Comparison of ENCODE assay signal across 21 cellular contexts in the genomic region with DNA sequence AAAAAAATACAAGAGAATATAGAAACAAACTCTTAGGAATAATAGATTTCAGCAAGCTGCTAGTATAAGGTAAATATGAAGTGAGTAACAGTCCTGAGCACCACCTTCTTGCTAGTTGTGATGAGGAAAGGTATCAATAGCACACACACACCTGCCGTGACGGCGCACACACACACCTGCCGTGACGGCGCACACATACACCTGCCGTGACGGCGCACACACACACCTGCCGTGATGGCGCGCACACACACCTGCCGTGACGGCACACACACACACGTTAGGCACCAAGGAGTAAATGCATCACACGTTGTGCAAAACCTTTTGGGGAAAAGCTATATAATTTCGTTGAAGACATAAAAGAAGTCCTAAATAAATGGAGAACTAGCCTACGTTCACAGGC.
"Had no signal": no experiment of that assay in that cellular context is flagged by ENCODE, and none has a peak within 500 bp of the region (broad histone marks: within the 10 kb centered on the region; RNA-seq: fewer than 3 reads in every experiment).

No MANE protein-coding gene starts in this region.

- H3K36me3 Mint-ChIP-seq: activated CD8-positive, alpha-beta memory T cell treated with anti-CD3 and anti-CD28 coated beads, Interleukin-2, amount 10 ng/mL, durations not matched to agents 7 days and 5 days; activated naive CD4-positive, alpha-beta T cell treated with anti-CD3 and anti-CD28 coated beads, Interleukin-2, amount 50 U/mL, for 72 hours had no signal

- ATAC-seq: activated CD8-positive, alpha-beta memory T cell treated with anti-CD3 and anti-CD28 coated beads, Interleukin-2, amount 10 ng/mL, durations not matched to agents 7 days and 5 days; activated naive CD4-positive, alpha-beta T cell treated with anti-CD3 and anti-CD28 coated beads, Interleukin-2, amount 50 U/mL, for 72 hours; WTC11 had no signal

- DNase-seq: activated CD4-positive, alpha-beta T cell treated with anti-CD3 and anti-CD28 coated beads, Interleukin-2, amount 10 ng/mL, durations not matched to agents 24 days and 14 days; activated CD4-positive, alpha-beta T cell treated with anti-CD3 and anti-CD28 coated beads, Interleukin-2, amount 50 U/mL, for 48 hours; activated CD4-positive, CD25-positive, alpha-beta regulatory T cell treated with anti-CD3 and anti-CD28 coated beads, Interleukin-2, amount 50 U/mL, for 72 hours; activated naive CD4-positive, alpha-beta T cell treated with Interleukin-2 at 50 U/mL for 16 hours; activated T-cell treated with anti-CD3 and anti-CD28 coated beads, Interleukin-2, amount 50 U/mL, for 24 hours; amygdala; brain microvascular endothelial cell; Kasumi-1; KBM-7; NCI-H1105 treated with DMSO at 0.1 percent for 48 hours; NCI-H1436 treated with DMSO at 0.1 percent for 48 hours; NCI-H187 treated with DMSO at 0.1 percent for 48 hours; NCI-H2081 treated with DMSO at 0.1 percent for 48 hours; NCI-H446; SHP77 treated with DMSO at 0.1 percent for 48 hours; T-helper 9 cell had no signal

- H3K27ac Mint-ChIP-seq: activated CD4-positive, alpha-beta T cell treated with anti-CD3 and anti-CD28 coated beads, Interleukin-2, amount 10 ng/mL, durations not matched to agents 24 days and 14 days; activated CD8-positive, alpha-beta memory T cell treated with anti-CD3 and anti-CD28 coated beads, Interleukin-2, amount 10 ng/mL, durations not matched to agents 7 days and 5 days; activated naive CD4-positive, alpha-beta T cell treated with anti-CD3 and anti-CD28 coated beads, Interleukin-2, amount 50 U/mL, for 72 hours; activated T-cell treated with anti-CD3 and anti-CD28 coated beads, Interleukin-2, amount 50 U/mL, for 24 hours; T-helper 1 cell treated with Interleukin-12 subunit alpha and Interleukin-12 subunit beta and Interleukin-4 antibody, amounts not matched to agents 30 μg/mL and 1 μg/mL, for 36 hours; WTC11 had no signal

- H3K27me3 ChIP-seq: brain microvascular endothelial cell, cardiac muscle cell had no signal

- H3K4me3 ChIP-seq: cardiac muscle cell had no signal

- H3K36me3 ChIP-seq: brain microvascular endothelial cell, cardiac muscle cell had no signal

- H3K27ac ChIP-seq: brain microvascular endothelial cell, cardiac muscle cell had no signal

- H3K9me3 Mint-ChIP-seq: activated CD4-positive, alpha-beta T cell treated with anti-CD3 and anti-CD28 coated beads, Interleukin-2, amount 10 ng/mL, durations not matched to agents 24 days and 14 days; activated naive CD4-positive, alpha-beta T cell treated with anti-CD3 and anti-CD28 coated beads, Interleukin-2, amount 50 U/mL, for 72 hours; activated T-cell treated with anti-CD3 and anti-CD28 coated beads, Interleukin-2, amount 50 U/mL, for 24 hours; T-helper 1 cell treated with Interleukin-12 subunit alpha and Interleukin-12 subunit beta and Interleukin-4 antibody, amounts not matched to agents 30 μg/mL and 1 μg/mL, for 36 hours had no signal

- H3K4me3 Mint-ChIP-seq: activated CD4-positive, alpha-beta T cell treated with anti-CD3 and anti-CD28 coated beads, Interleukin-2, amount 10 ng/mL, durations not matched to agents 24 days and 14 days; activated CD8-positive, alpha-beta memory T cell treated with anti-CD3 and anti-CD28 coated beads, Interleukin-2, amount 10 ng/mL, durations not matched to agents 7 days and 5 days; activated T-cell treated with anti-CD3 and anti-CD28 coated beads, Interleukin-2, amount 50 U/mL, for 24 hours; T-helper 1 cell treated with Interleukin-12 subunit alpha and Interleukin-12 subunit beta and Interleukin-4 antibody, amounts not matched to agents 30 μg/mL and 1 μg/mL, for 36 hours; WTC11 had no signal
